1 cellular context compared by ENCODE assay signal in genomic region chr7:104064969-104065387, GRCh38.
TF ChIP-seq lines count a peak whose summit lies in the region.

No MANE protein-coding gene starts in this region.

TF ChIP-seq in HepG2, 621 proteins besides CTCF, POLR2A, EP300 and RAD21 (continued from another document and continues in another):
- no peak for TF ChIP-seq GTF2F1 (IDR thresholded peaks at IDR 0.05; ENCODE audit: low read length)
- no peak for TF ChIP-seq ZNF549 (CRISPR knock-in tag; IDR thresholded peaks at IDR 0.05)
- TF ChIP-seq ZNF644 (CRISPR knock-in tag; IDR thresholded peaks at IDR 0.05; ENCODE audit: low read depth) = 0 out of 2 replicates have a peak, but pooled peaks have one; percentile 14
- peak; percentile 97 for TF ChIP-seq BCL6 (CRISPR knock-in tag; IDR thresholded peaks at IDR 0.05)
- no peak for TF ChIP-seq ZFX (CRISPR knock-in tag; IDR thresholded peaks at IDR 0.05; ENCODE audit: low read depth)
- TF ChIP-seq IRX3 (CRISPR knock-in tag; IDR thresholded peaks at IDR 0.05; ENCODE audit: borderline replicate concordance, low read depth) = no peak
- TF ChIP-seq, protein P1, sequence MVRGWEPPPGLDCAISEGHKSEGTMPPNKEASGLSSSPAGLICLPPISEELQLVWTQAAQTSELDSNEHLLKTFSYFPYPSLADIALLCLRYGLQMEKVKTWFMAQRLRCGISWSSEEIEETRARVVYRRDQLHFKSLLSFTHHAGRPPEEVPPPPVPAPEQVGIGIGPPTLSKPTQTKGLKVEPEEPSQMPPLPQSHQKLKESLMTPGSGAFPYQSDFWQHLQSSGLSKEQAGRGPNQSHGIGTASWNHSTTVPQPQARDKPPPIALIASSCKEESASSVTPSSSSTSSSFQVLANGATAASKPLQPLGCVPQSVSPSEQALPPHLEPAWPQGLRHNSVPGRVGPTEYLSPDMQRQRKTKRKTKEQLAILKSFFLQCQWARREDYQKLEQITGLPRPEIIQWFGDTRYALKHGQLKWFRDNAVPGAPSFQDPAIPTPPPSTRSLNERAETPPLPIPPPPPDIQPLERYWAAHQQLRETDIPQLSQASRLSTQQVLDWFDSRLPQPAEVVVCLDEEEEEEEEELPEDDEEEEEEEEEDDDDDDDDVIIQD (CRISPR knock-in tag; IDR thresholded peaks at IDR 0.05; ENCODE audit: low read depth) = peak; percentile 92
- 0 out of 2 replicates have a peak, but pooled peaks have one; percentile 32 for TF ChIP-seq ZNF292 (CRISPR knock-in tag; IDR thresholded peaks at IDR 0.05; ENCODE audit: borderline replicate concordance, low read depth)
- no peak for TF ChIP-seq ZNF605 (CRISPR knock-in tag; IDR thresholded peaks at IDR 0.05)
- no peak for TF ChIP-seq FLYWCH1 (CRISPR knock-in tag; IDR thresholded peaks at IDR 0.05)
- peak; percentile 68 for TF ChIP-seq ELF3 (CRISPR knock-in tag; IDR thresholded peaks at IDR 0.05)
- TF ChIP-seq STAT6 (CRISPR knock-in tag; IDR thresholded peaks at IDR 0.05; ENCODE audit: borderline replicate concordance) = peak; percentile 85
- TF ChIP-seq MIER3 (CRISPR knock-in tag; IDR thresholded peaks at IDR 0.05; ENCODE audit: borderline replicate concordance) = peak; percentile 82; the same call in 1 of the 2 replicates
- 0 out of 2 replicates have a peak, but pooled peaks have one; percentile 55 for TF ChIP-seq ZNF710 (CRISPR knock-in tag; IDR thresholded peaks at IDR 0.05; ENCODE audit: borderline replicate concordance)
- no peak; the same call in 1 of the 2 replicates for TF ChIP-seq RARG (CRISPR knock-in tag; IDR thresholded peaks at IDR 0.05; ENCODE audit: low read depth)
- peak; percentile 69; the same call in 1 of the 2 replicates for TF ChIP-seq ZNF3 (CRISPR knock-in tag; IDR thresholded peaks at IDR 0.05)
- no peak for TF ChIP-seq EEA1 (CRISPR knock-in tag; IDR thresholded peaks at IDR 0.05; ENCODE audit: borderline replicate concordance)
- TF ChIP-seq KLF16 (CRISPR knock-in tag; IDR thresholded peaks at IDR 0.05) = peak in 1 of 2 experiments; percentile 82; a peak in 1 of 4 replicates
- TF ChIP-seq, protein P2, sequence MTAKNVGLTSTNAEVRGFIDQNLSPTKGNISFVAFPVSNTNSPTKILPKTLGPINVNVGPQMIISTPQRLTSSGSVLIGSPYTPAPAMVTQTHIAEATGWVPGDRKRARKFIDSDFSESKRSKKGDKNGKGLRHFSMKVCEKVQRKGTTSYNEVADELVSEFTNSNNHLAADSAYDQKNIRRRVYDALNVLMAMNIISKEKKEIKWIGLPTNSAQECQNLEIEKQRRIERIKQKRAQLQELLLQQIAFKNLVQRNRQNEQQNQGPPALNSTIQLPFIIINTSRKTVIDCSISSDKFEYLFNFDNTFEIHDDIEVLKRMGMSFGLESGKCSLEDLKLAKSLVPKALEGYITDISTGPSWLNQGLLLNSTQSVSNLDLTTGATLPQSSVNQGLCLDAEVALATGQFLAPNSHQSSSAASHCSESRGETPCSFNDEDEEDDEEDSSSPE (CRISPR knock-in tag; IDR thresholded peaks at IDR 0.05) = no peak; the same call in 1 of the 2 replicates
- no peak for TF ChIP-seq ZNF20 (CRISPR knock-in tag; IDR thresholded peaks at IDR 0.05)
- TF ChIP-seq HDAC1 (CRISPR knock-in tag; IDR thresholded peaks at IDR 0.05) = peak; percentile 77
- TF ChIP-seq ZNF414 (CRISPR knock-in tag; IDR thresholded peaks at IDR 0.05) = peak; percentile 60; the same call in 1 of the 2 replicates
- TF ChIP-seq GABPB1 (CRISPR knock-in tag; IDR thresholded peaks at IDR 0.05) = no peak
- peak; percentile 94 for TF ChIP-seq RCOR2 (CRISPR knock-in tag; IDR thresholded peaks at IDR 0.05)
- TF ChIP-seq U2AF1 (optimal IDR thresholded peaks at IDR 0.05; ENCODE audit: low read depth, low read length) = no peak
- TF ChIP-seq ZNF773 (CRISPR knock-in tag; IDR thresholded peaks at IDR 0.05; ENCODE audit: borderline replicate concordance) = no peak
- TF ChIP-seq, protein P3, sequence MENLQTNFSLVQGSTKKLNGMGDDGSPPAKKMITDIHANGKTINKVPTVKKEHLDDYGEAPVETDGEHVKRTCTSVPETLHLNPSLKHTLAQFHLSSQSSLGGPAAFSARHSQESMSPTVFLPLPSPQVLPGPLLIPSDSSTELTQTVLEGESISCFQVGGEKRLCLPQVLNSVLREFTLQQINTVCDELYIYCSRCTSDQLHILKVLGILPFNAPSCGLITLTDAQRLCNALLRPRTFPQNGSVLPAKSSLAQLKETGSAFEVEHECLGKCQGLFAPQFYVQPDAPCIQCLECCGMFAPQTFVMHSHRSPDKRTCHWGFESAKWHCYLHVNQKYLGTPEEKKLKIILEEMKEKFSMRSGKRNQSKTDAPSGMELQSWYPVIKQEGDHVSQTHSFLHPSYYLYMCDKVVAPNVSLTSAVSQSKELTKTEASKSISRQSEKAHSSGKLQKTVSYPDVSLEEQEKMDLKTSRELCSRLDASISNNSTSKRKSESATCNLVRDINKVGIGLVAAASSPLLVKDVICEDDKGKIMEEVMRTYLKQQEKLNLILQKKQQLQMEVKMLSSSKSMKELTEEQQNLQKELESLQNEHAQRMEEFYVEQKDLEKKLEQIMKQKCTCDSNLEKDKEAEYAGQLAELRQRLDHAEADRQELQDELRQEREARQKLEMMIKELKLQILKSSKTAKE (CRISPR knock-in tag; IDR thresholded peaks at IDR 0.05; ENCODE audit: borderline replicate concordance) = 0 out of 2 replicates have a peak, but pooled peaks have one; percentile 45
- peak; percentile 15 for TF ChIP-seq YY1 (IDR thresholded peaks at IDR 0.05; ENCODE audit: insufficient read depth, insufficient replicate concordance, low read depth, low read length)
- TF ChIP-seq ZNF124 (CRISPR knock-in tag; IDR thresholded peaks at IDR 0.05) = 0 out of 2 replicates have a peak, but pooled peaks have one; percentile 55
- no peak for TF ChIP-seq KDM2A (CRISPR knock-in tag; IDR thresholded peaks at IDR 0.05; ENCODE audit: borderline replicate concordance, low read depth)
- TF ChIP-seq DZIP1 (CRISPR knock-in tag; IDR thresholded peaks at IDR 0.05) = no peak
- TF ChIP-seq, protein P4, sequence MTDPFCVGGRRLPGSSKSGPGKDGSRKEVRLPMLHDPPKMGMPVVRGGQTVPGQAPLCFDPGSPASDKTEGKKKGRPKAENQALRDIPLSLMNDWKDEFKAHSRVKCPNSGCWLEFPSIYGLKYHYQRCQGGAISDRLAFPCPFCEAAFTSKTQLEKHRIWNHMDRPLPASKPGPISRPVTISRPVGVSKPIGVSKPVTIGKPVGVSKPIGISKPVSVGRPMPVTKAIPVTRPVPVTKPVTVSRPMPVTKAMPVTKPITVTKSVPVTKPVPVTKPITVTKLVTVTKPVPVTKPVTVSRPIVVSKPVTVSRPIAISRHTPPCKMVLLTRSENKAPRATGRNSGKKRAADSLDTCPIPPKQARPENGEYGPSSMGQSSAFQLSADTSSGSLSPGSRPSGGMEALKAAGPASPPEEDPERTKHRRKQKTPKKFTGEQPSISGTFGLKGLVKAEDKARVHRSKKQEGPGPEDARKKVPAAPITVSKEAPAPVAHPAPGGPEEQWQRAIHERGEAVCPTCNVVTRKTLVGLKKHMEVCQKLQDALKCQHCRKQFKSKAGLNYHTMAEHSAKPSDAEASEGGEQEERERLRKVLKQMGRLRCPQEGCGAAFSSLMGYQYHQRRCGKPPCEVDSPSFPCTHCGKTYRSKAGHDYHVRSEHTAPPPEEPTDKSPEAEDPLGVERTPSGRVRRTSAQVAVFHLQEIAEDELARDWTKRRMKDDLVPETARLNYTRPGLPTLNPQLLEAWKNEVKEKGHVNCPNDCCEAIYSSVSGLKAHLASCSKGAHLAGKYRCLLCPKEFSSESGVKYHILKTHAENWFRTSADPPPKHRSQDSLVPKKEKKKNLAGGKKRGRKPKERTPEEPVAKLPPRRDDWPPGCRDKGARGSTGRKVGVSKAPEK (CRISPR knock-in tag; IDR thresholded peaks at IDR 0.05; ENCODE audit: borderline replicate concordance) = no peak
- peak; percentile 65; the same call in 1 of the 2 replicates for TF ChIP-seq ZNF205 (CRISPR knock-in tag; IDR thresholded peaks at IDR 0.05)
- no peak for TF ChIP-seq ZNF749 (CRISPR knock-in tag; IDR thresholded peaks at IDR 0.05; ENCODE audit: borderline replicate concordance)
- TF ChIP-seq, protein P5, sequence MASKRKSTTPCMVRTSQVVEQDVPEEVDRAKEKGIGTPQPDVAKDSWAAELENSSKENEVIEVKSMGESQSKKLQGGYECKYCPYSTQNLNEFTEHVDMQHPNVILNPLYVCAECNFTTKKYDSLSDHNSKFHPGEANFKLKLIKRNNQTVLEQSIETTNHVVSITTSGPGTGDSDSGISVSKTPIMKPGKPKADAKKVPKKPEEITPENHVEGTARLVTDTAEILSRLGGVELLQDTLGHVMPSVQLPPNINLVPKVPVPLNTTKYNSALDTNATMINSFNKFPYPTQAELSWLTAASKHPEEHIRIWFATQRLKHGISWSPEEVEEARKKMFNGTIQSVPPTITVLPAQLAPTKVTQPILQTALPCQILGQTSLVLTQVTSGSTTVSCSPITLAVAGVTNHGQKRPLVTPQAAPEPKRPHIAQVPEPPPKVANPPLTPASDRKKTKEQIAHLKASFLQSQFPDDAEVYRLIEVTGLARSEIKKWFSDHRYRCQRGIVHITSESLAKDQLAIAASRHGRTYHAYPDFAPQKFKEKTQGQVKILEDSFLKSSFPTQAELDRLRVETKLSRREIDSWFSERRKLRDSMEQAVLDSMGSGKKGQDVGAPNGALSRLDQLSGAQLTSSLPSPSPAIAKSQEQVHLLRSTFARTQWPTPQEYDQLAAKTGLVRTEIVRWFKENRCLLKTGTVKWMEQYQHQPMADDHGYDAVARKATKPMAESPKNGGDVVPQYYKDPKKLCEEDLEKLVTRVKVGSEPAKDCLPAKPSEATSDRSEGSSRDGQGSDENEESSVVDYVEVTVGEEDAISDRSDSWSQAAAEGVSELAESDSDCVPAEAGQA (IDR thresholded peaks at IDR 0.05; ENCODE audit: low read depth) = no peak
- TF ChIP-seq, protein P5 (CRISPR knock-in tag; IDR thresholded peaks at IDR 0.05; ENCODE audit: borderline replicate concordance) = peak; percentile 68; the same call in 1 of the 2 replicates
